ENCODE assay signal across 17 cellular contexts in the genomic region with DNA sequence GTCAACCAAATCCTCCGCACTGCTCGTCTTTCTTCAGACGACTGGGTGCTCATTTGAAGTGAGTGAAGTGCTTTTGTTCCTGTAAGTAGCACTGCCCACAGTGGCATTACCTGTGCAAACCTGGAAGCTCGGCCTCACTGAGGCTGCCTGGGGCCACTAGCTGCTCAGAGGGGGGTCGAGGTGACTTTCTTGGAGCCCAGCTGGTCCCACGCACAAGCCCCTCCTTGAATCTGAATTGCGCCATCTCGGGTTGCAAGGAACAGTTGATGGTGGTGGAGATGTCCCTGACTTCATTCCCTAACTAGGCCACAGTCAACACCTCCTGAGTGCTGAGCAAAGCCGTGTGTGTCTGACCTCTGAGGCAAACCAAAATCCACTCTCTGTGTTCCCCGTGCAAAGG.
DNase-seq lines count a peak whose midpoint lies in the region; ATAC-seq and TF ChIP-seq lines count a peak whose summit lies in the region.
"Had no signal": no experiment of that assay in that cellular context is flagged by ENCODE, and none has a peak within 500 bp of the region (broad histone marks: within the 10 kb centered on the region; RNA-seq: fewer than 3 reads in every experiment).

No MANE protein-coding gene starts in this region.

- peaks cover 34% of the 10 kb centered on the region for H3K36me3 Mint-ChIP-seq in activated T-cell treated with anti-CD3 and anti-CD28 coated beads, Interleukin-2, amount 50 U/mL, for 24 hours (ENCODE audit: low read depth)
- peaks cover 21% of the 10 kb centered on the region for H3K36me3 Mint-ChIP-seq in activated B cell treated with CpG ODN at 0.5 μM for 24 hours (ENCODE audit: low read depth)
- H3K36me3 Mint-ChIP-seq in neural progenitor cell: peaks cover 11% of the 10 kb centered on the region
- H3K36me3 Mint-ChIP-seq: natural killer cell had no signal

- H3K4me3 Mint-ChIP-seq in activated T-cell treated with anti-CD3 and anti-CD28 coated beads, Interleukin-2, amount 50 U/mL, for 24 hours: no peak overlapping the region
- no peak overlapping the region for H3K4me3 Mint-ChIP-seq in activated B cell treated with CpG ODN at 0.5 μM for 24 hours
- H3K4me3 Mint-ChIP-seq in neural progenitor cell: no peak overlapping the region
- H3K4me3 Mint-ChIP-seq: natural killer cell had no signal

- intact Hi-C loops in activated B cell treated with CpG ODN at 0.5 μM for 24 hours (cut with micrococcal nuclease): loop anchor here (5.0 kb wide), 1 partner anchor 1131 kb away; no protein-coding TSS in a partner anchor
- intact Hi-C loops in aorta (cut with DNase I): no loop called here

- peak overlapping the region; percentile 37 for H3K27ac ChIP-seq in neural progenitor cell
- no peak overlapping the region for H3K27ac ChIP-seq in aorta (ENCODE audit: low read depth in 1 of 2, low read length in 2 of 2)
- H3K27ac ChIP-seq in foreskin keratinocyte: no peak overlapping the region
- H3K27ac ChIP-seq: left ventricle myocardium inferior, PC-9 had no signal

- TF ChIP-seq CTCF in activated B cell treated with CpG ODN at 0.5 μM for 24 hours (IDR thresholded peaks at IDR 0.05): no peak
- TF ChIP-seq CTCF in neural progenitor cell (IDR thresholded peaks at IDR 0.05): no peak
- TF ChIP-seq CTCF in foreskin keratinocyte (conservative IDR thresholded peaks at IDR 0.05): no peak

- H3F3A ChIP-seq in neural progenitor cell (ENCODE audit: low read depth): peaks cover 11% of the 10 kb centered on the region

- no peak overlapping the region for H3K4me2 ChIP-seq in neural progenitor cell
- H3K4me2 ChIP-seq: PC-9 had no signal

- H3K36me3 ChIP-seq in neural progenitor cell (no peaks in the 10 kb centered on the region), aorta (ENCODE audit: control insufficient read depth in 1 of 2, insufficient read depth in 2 of 2, low read length in 1 of 2) (peaks cover 0 to 4% of the 10 kb centered on the region in 2 donors)

- H3K79me2 ChIP-seq in neural progenitor cell (ENCODE audit: low read depth): no peaks in the 10 kb centered on the region

- H3K4me1 Mint-ChIP-seq in activated T-cell treated with anti-CD3 and anti-CD28 coated beads, Interleukin-2, amount 50 U/mL, for 24 hours (ENCODE audit: low read depth): peaks cover 79% of the 10 kb centered on the region
- peaks cover 49% of the 10 kb centered on the region for H3K4me1 Mint-ChIP-seq in activated B cell treated with CpG ODN at 0.5 μM for 24 hours
- peaks cover 2% of the 10 kb centered on the region for H3K4me1 Mint-ChIP-seq in neural progenitor cell

- WGBS in aorta, 2 donors: 77 to 78% methylated on average over 10 of the region's 10 CpGs

- H4K20me1 ChIP-seq in neural progenitor cell (ENCODE audit: low read depth): no peaks in the 10 kb centered on the region

- H3K4me1 ChIP-seq in neural progenitor cell (peaks cover 7% of the 10 kb centered on the region), aorta (ENCODE audit: control insufficient read depth in 1 of 2, insufficient read depth in 2 of 2, low read length in 2 of 2) (no peaks in the 10 kb centered on the region), foreskin keratinocyte (no peaks in the 10 kb centered on the region)

- no peaks in the 10 kb centered on the region for H3K9me3 ChIP-seq in neural progenitor cell (ENCODE audit: low read depth)
- H3K9me3 ChIP-seq in aorta (ENCODE audit: control insufficient read depth, low read length): no peaks in the 10 kb centered on the region
- H3K9me3 ChIP-seq: left ventricle myocardium inferior had no signal

- CTCF ChIA-PET in activated B cell treated with CpG ODN at 0.5 μM for 24 hours (lab: Charles Lee): interaction anchor here (0.7 to 12.6 kb wide), 26 partner anchors 10 to 210 kb away, joined by 3 to 217 read pairs (median 5); a partner anchor contains a TSS

- no peak overlapping the region for H2AFZ ChIP-seq in neural progenitor cell (replicated peaks)
- H2AFZ ChIP-seq: PC-9 had no signal

- H3K27ac Mint-ChIP-seq in activated T-cell treated with anti-CD3 and anti-CD28 coated beads, Interleukin-2, amount 50 U/mL, for 24 hours: peak overlapping the region; percentile 51
- H3K27ac Mint-ChIP-seq in activated B cell treated with CpG ODN at 0.5 μM for 24 hours (peak overlapping the region; percentile 84), neural progenitor cell (no peak overlapping the region)

- POLR2A ChIA-PET in activated B cell treated with CpG ODN at 0.5 μM for 24 hours (lab: Charles Lee): interaction anchor here (0.5 to 2.4 kb wide), 8 partner anchors 10 to 116 kb away, joined by 3 to 25 read pairs (median 4); no protein-coding TSS in a partner anchor

- H3K27me3 ChIP-seq in neural progenitor cell: no peaks in the 10 kb centered on the region
- H3K27me3 ChIP-seq in aorta (ENCODE audit: control insufficient read depth in 1 of 2, insufficient read depth in 2 of 2, low read length in 1 of 2): no peaks in the 10 kb centered on the region
- no peaks in the 10 kb centered on the region for H3K27me3 ChIP-seq in foreskin keratinocyte

- ATAC-seq in activated B cell treated with CpG ODN at 0.5 μM for 24 hours (ENCODE audit: low read depth): no peak
- no peak for ATAC-seq in aorta (ENCODE audit: low FRiP score)
- no peak for ATAC-seq in foreskin keratinocyte
- ATAC-seq: natural killer cell had no signal

- H3K4me3 ChIP-seq in neural progenitor cell: no peak overlapping the region
- H3K4me3 ChIP-seq in aorta (ENCODE audit: low read length in 2 of 2): no peak overlapping the region
- H3K4me3 ChIP-seq: left ventricle myocardium inferior, PC-9 had no signal

- H3K9ac ChIP-seq in neural progenitor cell: no peak overlapping the region

- DNase-seq in activated T-cell treated with anti-CD3 and anti-CD28 coated beads, Interleukin-2, amount 50 U/mL, for 24 hours: peak; percentile 30
- DNase-seq in activated T-cell treated with anti-CD3 and anti-CD28 coated beads for 4 hours: no peak
- DNase-seq in ELF-1 (ENCODE audit: low read depth, low spot score): peak; percentile 37
- DNase-seq in activated B cell treated with CpG ODN at 0.5 μM for 24 hours: no peak
- DNase-seq in neural progenitor cell (ENCODE audit: low spot score): no peak
- no peak for DNase-seq in aorta
- no peak for DNase-seq in C1 segment of cervical spinal cord (lab: John Stamatoyannopoulos, UW)
- no peak for DNase-seq in foreskin keratinocyte
- DNase-seq: AML-193, caudate nucleus, foreskin melanocyte, KBM-7, left ventricle myocardium inferior, natural killer cell, NCI-H1105 treated with DMSO at 0.1 percent for 48 hours, NCI-H446, PC-9 had no signal

- no peaks in the 10 kb centered on the region for H3K27me3 Mint-ChIP-seq in activated T-cell treated with anti-CD3 and anti-CD28 coated beads, Interleukin-2, amount 50 U/mL, for 24 hours
- no peaks in the 10 kb centered on the region for H3K27me3 Mint-ChIP-seq in activated B cell treated with CpG ODN at 0.5 μM for 24 hours
- H3K27me3 Mint-ChIP-seq in neural progenitor cell (ENCODE audit: insufficient read depth, low read depth): peaks cover 2% of the 10 kb centered on the region

- no peaks in the 10 kb centered on the region for H3K9me3 Mint-ChIP-seq in activated T-cell treated with anti-CD3 and anti-CD28 coated beads, Interleukin-2, amount 50 U/mL, for 24 hours
- H3K9me3 Mint-ChIP-seq in activated B cell treated with CpG ODN at 0.5 μM for 24 hours (no peaks in the 10 kb centered on the region), neural progenitor cell (no peaks in the 10 kb centered on the region)
- H3K9me3 Mint-ChIP-seq: natural killer cell had no signal

Comparison
In these comparisons a context has a peak if more than half of its experiments do, and no peak if none do; other contexts are left out.
1. DNase-seq: peak in activated T-cell treated with anti-CD3 and anti-CD28 coated beads, Interleukin-2, amount 50 U/mL, for 24 hours (single experiment) and ELF-1 (single experiment); none in activated T-cell treated with anti-CD3 and anti-CD28 coated beads for 4 hours (single experiment), activated B cell treated with CpG ODN at 0.5 μM for 24 hours (single experiment), neural progenitor cell (single experiment), aorta (0 of 2), C1 segment of cervical spinal cord (0 of 14) and foreskin keratinocyte (0 of 2).